ENCODE assay signal across 19 cellular contexts in genomic region chr2:236811062-236811656, GRCh38.
"Had no signal": no experiment of that assay in that cellular context is flagged by ENCODE, and none has a peak within 500 bp of the region (broad histone marks: within the 10 kb centered on the region; RNA-seq: fewer than 3 reads in every experiment).

No MANE protein-coding gene starts in this region.

- H3K4me2 ChIP-seq: SK-N-SH had no signal

- FAIRE-seq: RCC 7860 had no signal

- H3K27ac ChIP-seq: RWPE1 had no signal

- H3K9ac ChIP-seq: SK-N-SH had no signal

- DNase-seq: KBM-7, MV-4-11, NCI-H1048, NCI-H1105, NCI-H1417, NCI-H1436 treated with DMSO at 0.1 percent for 48 hours, NCI-H1694, NCI-H187 treated with DMSO at 0.1 percent for 48 hours, NCI-H2029 treated with DMSO at 0.1 percent for 48 hours, NCI-H2171 treated with DMSO at 0.1 percent for 48 hours, NCI-H345, NCI-H446 treated with DMSO at 0.1 percent for 48 hours, NCI-H510A treated with DMSO at 0.1 percent for 48 hours, NCI-H526, SHP77, SK-N-SH, SW 1271 had no signal
